Comparison of ENCODE assay signal across 22 cellular contexts in the genomic region with DNA sequence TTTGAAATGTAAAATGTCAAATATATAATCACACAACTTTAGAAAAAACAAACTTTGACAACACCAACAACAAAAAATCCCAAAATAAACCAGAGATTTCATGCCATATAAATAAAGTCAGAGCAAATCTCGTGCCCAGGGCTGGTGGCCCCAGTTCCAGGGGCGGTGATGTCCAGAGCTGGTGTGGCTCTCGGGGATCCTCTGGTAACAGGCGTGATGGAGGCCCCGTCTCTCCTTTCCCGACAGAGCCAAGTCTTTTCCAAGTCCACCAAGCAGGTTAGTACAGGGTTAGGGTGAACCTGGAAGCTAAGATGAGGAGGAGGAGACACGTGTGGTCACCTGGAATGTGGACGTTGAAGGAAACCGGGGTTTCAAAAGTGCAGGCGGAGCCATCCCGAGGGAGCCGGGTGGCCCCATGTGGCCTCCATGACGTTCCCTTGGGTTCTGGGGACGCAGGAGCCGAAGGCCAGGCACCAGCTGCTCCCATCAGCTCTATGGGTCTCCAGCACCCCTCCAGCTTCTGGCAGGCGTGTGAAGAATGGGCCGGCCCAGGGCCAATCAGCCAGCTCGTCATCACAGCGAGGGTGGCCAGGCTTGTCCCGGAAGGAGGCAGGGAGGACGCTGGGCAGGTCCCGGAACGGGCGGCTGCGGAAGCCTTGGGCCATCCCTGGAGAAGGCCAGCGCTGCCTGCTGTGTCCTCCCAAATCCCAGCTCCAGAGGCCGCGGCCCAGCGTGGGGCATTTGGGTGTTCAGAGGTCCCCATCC.
"Had no signal": no experiment of that assay in that cellular context is flagged by ENCODE, and none has a peak within 500 bp of the region (broad histone marks: within the 10 kb centered on the region; RNA-seq: fewer than 3 reads in every experiment).

No MANE protein-coding gene starts in this region.

- H3K27me3 Mint-ChIP-seq: activated B cell treated with CpG ODN at 0.5 μM for 24 hours, progenitor cell of endocrine pancreas, T-cell had no signal

- FAIRE-seq: urothelium cell line had no signal

- H3K9me3 ChIP-seq: adrenal gland, gastrocnemius medialis, heart left ventricle, left ventricle myocardium inferior, tibial artery had no signal

- H3K9me3 Mint-ChIP-seq: activated B cell treated with CpG ODN at 0.5 μM for 24 hours; activated naive CD4-positive, alpha-beta T cell treated with anti-CD3 and anti-CD28 coated beads for 36 hours; activated T-cell treated with anti-CD3 and anti-CD28 coated beads, Interleukin-2, amount 50 U/mL, for 4 hours; endodermal cell; nephron; T-cell had no signal

- H3K36me3 ChIP-seq: gastrocnemius medialis had no signal

- H3K4me3 Mint-ChIP-seq: activated B cell treated with CpG ODN at 0.5 μM for 24 hours; activated CD8-positive, alpha-beta T cell treated with anti-CD3 and anti-CD28 coated beads, Interleukin-2, amount 10 ng/mL, durations not matched to agents 7 days and 5 days; activated naive CD4-positive, alpha-beta T cell treated with anti-CD3 and anti-CD28 coated beads for 36 hours; activated T-cell treated with anti-CD3 and anti-CD28 coated beads, Interleukin-2, amount 50 U/mL, for 4 hours; endodermal cell; nephron had no signal

- ATAC-seq: activated CD8-positive, alpha-beta T cell treated with anti-CD3 and anti-CD28 coated beads, Interleukin-2, amount 10 ng/mL, durations not matched to agents 7 days and 5 days; activated T-cell treated with anti-CD3 and anti-CD28 coated beads, Interleukin-2, amount 50 U/mL, for 4 hours; gastrocnemius medialis; heart left ventricle; SK-N-SH treated with all-trans-retinoic acid at 6 μM for 48 hours; stimulated activated naive CD8-positive, alpha-beta T cell treated with anti-CD3 and anti-CD28 coated beads, Interleukin-15, Interleukin-2, amounts not matched to agents 100 U/mL and 50 U/mL, for 24 hours; T-cell had no signal

- H3K4me3 ChIP-seq: adrenal gland, gastrocnemius medialis, heart left ventricle, left ventricle myocardium inferior, tibial artery had no signal

- H3K27me3 ChIP-seq: adrenal gland, gastrocnemius medialis, heart left ventricle, tibial artery had no signal

- DNase-seq: activated B cell treated with CpG ODN at 0.5 μM for 24 hours; activated CD4-positive, alpha-beta T cell treated with anti-CD3 and anti-CD28 coated beads for 4 hours; activated CD8-positive, alpha-beta T cell treated with anti-CD3 and anti-CD28 coated beads, Interleukin-2, amount 10 ng/mL, durations not matched to agents 7 days and 5 days; activated naive CD4-positive, alpha-beta T cell treated with anti-CD3 and anti-CD28 coated beads for 36 hours; activated T-cell treated with anti-CD3 and anti-CD28 coated beads, Interleukin-2, amount 50 U/mL, for 4 hours; adrenal gland; endodermal cell; erythroblast; gastrocnemius medialis; left ventricle myocardium inferior; mesenchymal stem cell; stimulated activated CD4-positive, alpha-beta T cell treated with anti-CD3 and anti-CD28 coated beads, Interleukin-2, amount 100 ng/mL, for 24 hours; stimulated activated naive CD8-positive, alpha-beta T cell treated with anti-CD3 and anti-CD28 coated beads, Interleukin-15, Interleukin-2, amounts not matched to agents 100 U/mL and 50 U/mL, for 24 hours; substantia nigra; T-cell; T-helper 9 cell; tibial artery had no signal

- H3K27ac Mint-ChIP-seq: activated B cell treated with CpG ODN at 0.5 μM for 24 hours; activated naive CD4-positive, alpha-beta T cell treated with anti-CD3 and anti-CD28 coated beads for 36 hours; nephron; progenitor cell of endocrine pancreas had no signal

- H3K27ac ChIP-seq: adrenal gland, gastrocnemius medialis, heart left ventricle, left ventricle myocardium inferior, tibial artery had no signal

- H3K4me1 Mint-ChIP-seq: endodermal cell had no signal
